Comparison of ENCODE assay signal across 21 cellular contexts in genomic region chr9:84278131-84278530, GRCh38.
A peak's percentile ranks its signal among the peaks of the same experiment; 100 is the strongest.
DNase-seq lines count a peak whose midpoint lies in the region; ATAC-seq, FAIRE-seq and TF ChIP-seq lines count a peak whose summit lies in the region.
"Had no signal": no experiment of that assay in that cellular context is flagged by ENCODE, and none has a peak within 500 bp of the region (broad histone marks: within the 10 kb centered on the region; RNA-seq: fewer than 3 reads in every experiment).

No MANE protein-coding gene starts in this region.

- no peak overlapping the region for H3K9ac ChIP-seq in smooth muscle cell (ENCODE audit: low read depth)

- H3K27me3 ChIP-seq in RWPE2 (ENCODE audit: insufficient read depth, poor library complexity, severe bottlenecking) (no peaks in the 10 kb centered on the region), smooth muscle cell (ENCODE audit: low read depth) (peaks cover 6% of the 10 kb centered on the region)

- POLR2A ChIA-PET in activated CD4-positive, alpha-beta memory T cell treated with anti-CD3 and anti-CD28 coated beads, Interleukin-2, amount 10 ng/mL, durations not matched to agents 7 days and 5 days (lab: Charles Lee) = no interaction called here

- no peak overlapping the region for H3K27ac Mint-ChIP-seq in activated T-cell treated with anti-CD3 and anti-CD28 coated beads, Interleukin-2, amount 50 U/mL, for 72 hours
- no peak overlapping the region for H3K27ac Mint-ChIP-seq in activated CD4-positive, alpha-beta memory T cell treated with anti-CD3 and anti-CD28 coated beads, Interleukin-2, amount 10 ng/mL, durations not matched to agents 7 days and 5 days
- H3K27ac Mint-ChIP-seq: B cell; stimulated activated naive B cell treated with anti-CD40 and anti-IgM and Interleukin-4, amounts not matched to agents 10 μg/mL and 1 μg/mL and 100 μg/mL, for 72 hours had no signal

- H3K4me3 Mint-ChIP-seq in activated T-cell treated with anti-CD3 and anti-CD28 coated beads, Interleukin-2, amount 50 U/mL, for 72 hours = no peak overlapping the region
- H3K4me3 Mint-ChIP-seq in activated CD4-positive, alpha-beta memory T cell treated with anti-CD3 and anti-CD28 coated beads, Interleukin-2, amount 10 ng/mL, durations not matched to agents 7 days and 5 days = no peak overlapping the region
- H3K4me3 Mint-ChIP-seq: activated T-cell treated with anti-CD3 and anti-CD28 coated beads, Interleukin-2, amount 50 U/mL, for 4 hours; B cell; stimulated activated naive B cell treated with anti-CD40 and anti-IgM and Interleukin-4, amounts not matched to agents 10 μg/mL and 1 μg/mL and 100 μg/mL, for 72 hours had no signal

- DNase-seq in H54 (ENCODE audit: insufficient read length, low spot score) (no peak), RWPE2 (ENCODE audit: low spot score) (no peak), epithelial cell of prostate (ENCODE audit: low read depth, low spot score) (no peak), smooth muscle cell (lab: John Stamatoyannopoulos, UW; ENCODE audit: unreplicated experiment) (no peak), head of caudate nucleus (no peak)
- DNase-seq in activated T-cell treated with anti-CD3 and anti-CD28 coated beads, Interleukin-2, amount 50 U/mL, for 72 hours = no peak
- no peak for DNase-seq in activated CD4-positive, alpha-beta memory T cell treated with anti-CD3 and anti-CD28 coated beads, Interleukin-2, amount 10 ng/mL, durations not matched to agents 7 days and 5 days
- DNase-seq: activated CD4-positive, CD25-positive, alpha-beta regulatory T cell treated with anti-CD3 and anti-CD28 coated beads, Interleukin-2, amount 50 U/mL, for 72 hours; activated naive CD4-positive, alpha-beta T cell treated with Interleukin-2 at 50 U/mL for 16 hours; activated T-cell treated with anti-CD3 and anti-CD28 coated beads, Interleukin-2, amount 50 U/mL, for 4 hours; amygdala; cerebellar nuclear complex; effector CD4-positive, alpha-beta T cell; mesenchymal stem cell; NCI-H1694 treated with DMSO at 0.1 percent for 48 hours; NCI-H526 treated with DMSO at 0.1 percent for 48 hours; nucleus accumbens; stimulated activated CD4-positive, alpha-beta T cell treated with anti-CD3 and anti-CD28 coated beads, Interleukin-2, amount 100 ng/mL, for 48 hours; stimulated activated naive B cell treated with anti-CD40 and anti-IgM and Interleukin-4, amounts not matched to agents 10 μg/mL and 1 μg/mL and 100 μg/mL, for 72 hours had no signal

- no peaks in the 10 kb centered on the region for H3K36me3 ChIP-seq in RWPE2 (ENCODE audit: low read depth)
- no peaks in the 10 kb centered on the region for H3K36me3 ChIP-seq in smooth muscle cell (ENCODE audit: low read depth)
- H3K36me3 ChIP-seq: thoracic aorta had no signal

- no peak overlapping the region for H2AFZ ChIP-seq in smooth muscle cell (ENCODE audit: low read depth)

- TF ChIP-seq CTCF in RWPE2 (IDR thresholded peaks at IDR 0.05; ENCODE audit: poor library complexity, severe bottlenecking) = no peak
- TF ChIP-seq CTCF in smooth muscle cell (IDR thresholded peaks at IDR 0.05; ENCODE audit: borderline replicate concordance, insufficient read depth, poor library complexity, severe bottlenecking) = no peak

- peak overlapping the region; percentile 44 for H3K27ac ChIP-seq in RWPE2 (ENCODE audit: poor library complexity, severe bottlenecking)
- H3K27ac ChIP-seq in epithelial cell of prostate = peak overlapping the region; percentile 62
- H3K27ac ChIP-seq in smooth muscle cell (ENCODE audit: low read depth) = peak overlapping the region; percentile 74
- H3K27ac ChIP-seq: thoracic aorta had no signal

- WGBS in smooth muscle cell (ENCODE audit: low lambda C conversion rate) = 53% methylated on average over 1 of the region's 1 CpG

- peak; percentile 75 for FAIRE-seq in H54 (lab: Jason Lieb, UNC)

- no peaks in the 10 kb centered on the region for H3K36me3 Mint-ChIP-seq in activated T-cell treated with anti-CD3 and anti-CD28 coated beads, Interleukin-2, amount 50 U/mL, for 72 hours (ENCODE audit: insufficient read depth in 2 of 2)
- H3K36me3 Mint-ChIP-seq in activated CD4-positive, alpha-beta memory T cell treated with anti-CD3 and anti-CD28 coated beads, Interleukin-2, amount 10 ng/mL, durations not matched to agents 7 days and 5 days (ENCODE audit: low read depth) = no peaks in the 10 kb centered on the region
- H3K36me3 Mint-ChIP-seq: stimulated activated naive B cell treated with anti-CD40 and anti-IgM and Interleukin-4, amounts not matched to agents 10 μg/mL and 1 μg/mL and 100 μg/mL, for 72 hours had no signal

- peaks cover 21% of the 10 kb centered on the region for H3K27me3 Mint-ChIP-seq in activated T-cell treated with anti-CD3 and anti-CD28 coated beads, Interleukin-2, amount 50 U/mL, for 72 hours (ENCODE audit: low read depth)
- H3K27me3 Mint-ChIP-seq in activated CD4-positive, alpha-beta memory T cell treated with anti-CD3 and anti-CD28 coated beads, Interleukin-2, amount 10 ng/mL, durations not matched to agents 7 days and 5 days = peaks cover 5% of the 10 kb centered on the region

- no peaks in the 10 kb centered on the region for H3F3A ChIP-seq in smooth muscle cell (ENCODE audit: low read depth)

- CTCF ChIA-PET in activated CD4-positive, alpha-beta memory T cell treated with anti-CD3 and anti-CD28 coated beads, Interleukin-2, amount 10 ng/mL, durations not matched to agents 7 days and 5 days (lab: Charles Lee) = interaction anchor here (1.1 kb wide), 1 partner anchor 18 kb away, joined by 3 read pairs; no protein-coding TSS in a partner anchor

- 0 out of 3 replicates have a peak, but pooled peaks have one; percentile 40 for ATAC-seq in RWPE2 (ENCODE audit: low read depth)
- no peak for ATAC-seq in activated T-cell treated with anti-CD3 and anti-CD28 coated beads, Interleukin-2, amount 50 U/mL, for 72 hours (replicated peaks in 1 of 2)
- ATAC-seq: activated T-cell treated with anti-CD3 and anti-CD28 coated beads, Interleukin-2, amount 50 U/mL, for 4 hours; stimulated activated naive B cell treated with anti-CD40 and anti-IgM and Interleukin-4, amounts not matched to agents 10 μg/mL and 1 μg/mL and 100 μg/mL, for 72 hours had no signal

- H3K4me1 ChIP-seq in RWPE2 (ENCODE audit: insufficient read depth, poor library complexity, severe bottlenecking) = peaks cover 15% of the 10 kb centered on the region
- H3K4me1 ChIP-seq in smooth muscle cell (ENCODE audit: low read depth) = no peaks in the 10 kb centered on the region

- no peaks in the 10 kb centered on the region for H3K4me1 Mint-ChIP-seq in activated T-cell treated with anti-CD3 and anti-CD28 coated beads, Interleukin-2, amount 50 U/mL, for 72 hours (ENCODE audit: low read depth)
- no peaks in the 10 kb centered on the region for H3K4me1 Mint-ChIP-seq in activated CD4-positive, alpha-beta memory T cell treated with anti-CD3 and anti-CD28 coated beads, Interleukin-2, amount 10 ng/mL, durations not matched to agents 7 days and 5 days
- H3K4me1 Mint-ChIP-seq: B cell; stimulated activated naive B cell treated with anti-CD40 and anti-IgM and Interleukin-4, amounts not matched to agents 10 μg/mL and 1 μg/mL and 100 μg/mL, for 72 hours had no signal

- H4K20me1 ChIP-seq in smooth muscle cell (ENCODE audit: low read depth) = no peaks in the 10 kb centered on the region

- H3K9me3 ChIP-seq in RWPE2 (ENCODE audit: severe bottlenecking) = no peaks in the 10 kb centered on the region
- no peaks in the 10 kb centered on the region for H3K9me3 ChIP-seq in smooth muscle cell (replicated peaks; ENCODE audit: low read depth)
- H3K9me3 ChIP-seq: thoracic aorta had no signal

- peak overlapping the region; percentile 1 for H3K4me2 ChIP-seq in smooth muscle cell

- no peaks in the 10 kb centered on the region for H3K79me2 ChIP-seq in smooth muscle cell (ENCODE audit: low read depth)

- intact Hi-C loops in head of caudate nucleus (cut with DNase I) = no loop called here

- no peak overlapping the region for H3K4me3 ChIP-seq in RWPE2 (ENCODE audit: severe bottlenecking)
- no peak overlapping the region for H3K4me3 ChIP-seq in smooth muscle cell
- H3K4me3 ChIP-seq: thoracic aorta had no signal

- no peak for TF ChIP-seq POLR2A in H54 (IDR thresholded peaks at IDR 0.05; ENCODE audit: low read depth, low read length)

- no peaks in the 10 kb centered on the region for H3K9me3 Mint-ChIP-seq in activated T-cell treated with anti-CD3 and anti-CD28 coated beads, Interleukin-2, amount 50 U/mL, for 72 hours
- H3K9me3 Mint-ChIP-seq in activated CD4-positive, alpha-beta memory T cell treated with anti-CD3 and anti-CD28 coated beads, Interleukin-2, amount 10 ng/mL, durations not matched to agents 7 days and 5 days = no peaks in the 10 kb centered on the region
- H3K9me3 Mint-ChIP-seq: activated T-cell treated with anti-CD3 and anti-CD28 coated beads, Interleukin-2, amount 50 U/mL, for 4 hours; stimulated activated naive B cell treated with anti-CD40 and anti-IgM and Interleukin-4, amounts not matched to agents 10 μg/mL and 1 μg/mL and 100 μg/mL, for 72 hours had no signal
